32 cellular contexts compared by ENCODE assay signal in the genomic region with DNA sequence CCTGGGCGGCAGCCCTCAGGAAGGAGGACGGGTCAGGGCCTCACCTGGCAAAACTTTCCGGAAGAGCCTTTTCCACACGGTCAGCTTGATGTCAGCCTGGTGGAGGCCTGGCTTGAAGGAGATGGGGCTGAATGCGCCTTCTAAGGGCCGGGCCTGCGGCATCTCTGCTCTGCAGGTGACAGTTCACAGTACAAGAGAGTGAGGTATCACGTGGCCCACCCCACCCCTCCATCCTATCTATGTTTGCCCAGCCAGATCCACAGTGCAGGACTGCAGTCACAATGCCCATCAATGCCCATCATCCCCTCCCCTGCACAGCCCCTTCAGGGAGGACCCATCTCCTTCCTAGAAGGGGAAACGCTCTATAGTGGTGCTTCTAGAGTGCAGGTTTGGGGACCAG. TPM values are rescaled to one million over a fixed set of nuclear protein-coding genes. Genes with fewer than 3 reads are reported as not detected.
"Had no signal": no experiment of that assay in that cellular context is flagged by ENCODE, and none has a peak within 500 bp of the region (broad histone marks: within the 10 kb centered on the region; RNA-seq: fewer than 3 reads in every experiment).

No MANE protein-coding gene starts in this region.

- H3K9me3 ChIP-seq: colonic mucosa, esophagus squamous epithelium, gastrocnemius medialis, heart right ventricle, left lung, lower lobe of right lung had no signal

- H3K4me1 ChIP-seq: colonic mucosa, esophagus squamous epithelium, heart right ventricle, left lung, lower lobe of right lung had no signal

- H3K9me3 Mint-ChIP-seq: dendritic cell treated with granulocyte-macrophage colony-stimulating factor and Interleukin-4, amounts not matched to agents 40 ng/mL and 50 ng/mL, for 4 days; effector memory CD8-positive, alpha-beta T cell; endodermal cell had no signal

- H3K4me1 Mint-ChIP-seq: endodermal cell had no signal

- DNase-seq: colonic mucosa; cortex of kidney; effector CD8-positive, alpha-beta T cell; effector memory CD8-positive, alpha-beta T cell; endodermal cell; erythroblast; esophagus squamous epithelium; foreskin fibroblast; foreskin melanocyte; gastrocnemius medialis; glutamatergic neuron; head of caudate nucleus; heart right ventricle; hippocampal formation; left cardiac atrium; left lung; left ventricle myocardium superior; lower lobe of right lung; mesendoderm; midbrain had no signal

- H3K27ac ChIP-seq: colonic mucosa, epithelial cell of prostate, esophagus squamous epithelium, gastrocnemius medialis, heart right ventricle, left lung, lower lobe of right lung had no signal

- H3K4me3 ChIP-seq: colonic mucosa, esophagus squamous epithelium, gastrocnemius medialis, heart right ventricle, left lung, lower lobe of right lung had no signal

- H3K27me3 ChIP-seq: colonic mucosa, esophagus squamous epithelium, gastrocnemius medialis, heart right ventricle, left lung had no signal

- H3K4me3 Mint-ChIP-seq: dendritic cell treated with granulocyte-macrophage colony-stimulating factor and Interleukin-4, amounts not matched to agents 40 ng/mL and 50 ng/mL, for 4 days; effector memory CD8-positive, alpha-beta T cell; endodermal cell had no signal

- FAIRE-seq: endometrium, islet of Langerhans, keratinocyte had no signal

- H3K36me3 ChIP-seq: colonic mucosa, esophagus squamous epithelium, gastrocnemius medialis, heart right ventricle, left lung, lower lobe of right lung had no signal

- H3K27ac Mint-ChIP-seq: dendritic cell treated with granulocyte-macrophage colony-stimulating factor and Interleukin-4, amounts not matched to agents 40 ng/mL and 50 ng/mL, for 4 days; effector memory CD8-positive, alpha-beta T cell; endodermal cell had no signal

- ATAC-seq: effector memory CD8-positive, alpha-beta T cell; esophagus mucosa; gastrocnemius medialis; heart right ventricle; left cardiac atrium; left lung; left ventricle myocardium superior; lower lobe of right lung had no signal

RNA-seq across cellular contexts. Expression of a gene that starts 11.4 kb away (rescaled TPM):
- total RNA-seq: colonic mucosa, dermis microvascular lymphatic vessel endothelial cell, esophagus mucosa, glomerular endothelial cell, kidney epithelial cell, lower lobe of right lung, lung microvascular endothelial cell, mononuclear cell had no signal
- polyA plus RNA-seq: keratinocyte had no signal

RNA-seq across cellular contexts. Expression of a gene that starts 11.4 kb away (rescaled TPM):
- total RNA-seq: colonic mucosa, dermis microvascular lymphatic vessel endothelial cell, endodermal cell, esophagus mucosa, esophagus squamous epithelium, gastrocnemius medialis, glomerular endothelial cell, heart right ventricle, kidney epithelial cell, left cardiac atrium, left ventricle myocardium superior, lung microvascular endothelial cell, mononuclear cell, mucosa of gallbladder had no signal
- polyA plus RNA-seq: heart right ventricle, keratinocyte had no signal
